Comparison of ENCODE assay signal across 19 cellular contexts in genomic region chr6:46635462-46635861, GRCh38. TPM values are rescaled to one million over a fixed set of nuclear protein-coding genes. Genes with fewer than 3 reads are reported as not detected.
DNase-seq lines count a peak whose midpoint lies in the region; ATAC-seq and TF ChIP-seq lines count a peak whose summit lies in the region.
"Had no signal": no experiment of that assay in that cellular context is flagged by ENCODE, and none has a peak within 500 bp of the region (broad histone marks: within the 10 kb centered on the region; RNA-seq: fewer than 3 reads in every experiment).

No MANE protein-coding gene starts in this region.

- H3K27ac Mint-ChIP-seq in memory B cell = no peak overlapping the region
- H3K27ac Mint-ChIP-seq: CD4-positive, CD25-positive, alpha-beta regulatory T cell; CD8-positive, alpha-beta T cell had no signal

- no TSS peak for BruUV-seq in OCI-LY7 (replicated peaks; lab: Mats Ljungman, UMichigan)

- H4K20me1 ChIP-seq in OCI-LY7 (ENCODE audit: insufficient read depth, low read length) = no peaks in the 10 kb centered on the region

- H3K4me2 ChIP-seq in OCI-LY7 (ENCODE audit: low read length) = peak overlapping the region; percentile 88

- peaks cover 98% of the 10 kb centered on the region for H3K4me1 ChIP-seq in OCI-LY7 (ENCODE audit: insufficient read depth, low read length, poor library complexity, severe bottlenecking)
- no peaks in the 10 kb centered on the region for H3K4me1 ChIP-seq in body of pancreas
- no peaks in the 10 kb centered on the region for H3K4me1 ChIP-seq in gastrocnemius medialis

- in situ Hi-C loops in gastrocnemius medialis (cut with MboI; ENCODE audit: low sequenced_read_pairs in 4 of 4) = loop anchor here in 2 of 4 donors (25.0 kb wide), 2 partner anchors 423 to 573 kb away; no protein-coding TSS in a partner anchor

- intact Hi-C loops in OCI-LY7 (cut with micrococcal nuclease; ENCODE audit: unreplicated experiment) (loop anchor here (1.0 to 10.0 kb wide), 5 partner anchors 8 to 842 kb away; partner anchors contain the start of gene CD2AP), body of pancreas (cut with DNase I) (no loop called here), gastrocnemius medialis (cut with DNase I; ENCODE audit: low total_unique reads) (no loop called here)

- DNase-seq in OCI-LY7 (ENCODE audit: low spot score) (peak; percentile 87), memory B cell (ENCODE audit: low spot score in 2 of 2) (no peak), body of pancreas (no peak), mesenteric fat pad (ENCODE audit: low spot score) (no peak), gastrocnemius medialis (no peak)
- DNase-seq: C1 segment of cervical spinal cord; CD4-positive, CD25-positive, alpha-beta regulatory T cell; CD8-positive, alpha-beta T cell; DMS 273 treated with DMSO at 0.1 percent for 48 hours; DMS79; GF-D8; GM23248; H7; HCEC 1CT had no signal

- no peaks in the 10 kb centered on the region for H3K27me3 ChIP-seq in body of pancreas
- H3K27me3 ChIP-seq in gastrocnemius medialis = no peaks in the 10 kb centered on the region

- H3K4me3 ChIP-seq in OCI-LY7 (ENCODE audit: low read depth, low read length, poor library complexity, severe bottlenecking) (peak overlapping the region; percentile 66), body of pancreas (no peak overlapping the region), gastrocnemius medialis (no peak overlapping the region)
- H3K4me3 ChIP-seq: GM23248 had no signal

- H3K9me3 ChIP-seq in OCI-LY7 (ENCODE audit: low read length) = no peaks in the 10 kb centered on the region
- no peaks in the 10 kb centered on the region for H3K9me3 ChIP-seq in body of pancreas
- no peaks in the 10 kb centered on the region for H3K9me3 ChIP-seq in gastrocnemius medialis

- peaks cover 58% of the 10 kb centered on the region; the same call in 1 of the 2 replicates for H3K79me2 ChIP-seq in OCI-LY7 (ENCODE audit: insufficient read depth, low read depth, low read length)

- CTCF ChIA-PET in OCI-LY7 (lab: Charles Lee; ENCODE audit: unreplicated experiment) = no interaction called here

- H3K4me3 Mint-ChIP-seq in memory B cell = no peak overlapping the region
- H3K4me3 Mint-ChIP-seq: CD4-positive, CD25-positive, alpha-beta regulatory T cell; CD8-positive, alpha-beta T cell had no signal

- H3K36me3 Mint-ChIP-seq in memory B cell = no peaks in the 10 kb centered on the region
- H3K36me3 Mint-ChIP-seq: CD4-positive, CD25-positive, alpha-beta regulatory T cell; CD8-positive, alpha-beta T cell had no signal

- POLR2A ChIA-PET in OCI-LY7 (lab: Charles Lee) = interaction anchor here (0.7 to 4.5 kb wide), 7 partner anchors 11 to 106 kb away, joined by 3 to 31 read pairs (median 3); no protein-coding TSS in a partner anchor

- H3K9me3 Mint-ChIP-seq in memory B cell = no peaks in the 10 kb centered on the region
- H3K9me3 Mint-ChIP-seq: CD4-positive, CD25-positive, alpha-beta regulatory T cell; CD8-positive, alpha-beta T cell had no signal

- TF ChIP-seq POLR2A in body of pancreas (IDR thresholded peaks at IDR 0.05) (no peak), gastrocnemius medialis (IDR thresholded peaks at IDR 0.05) (no peak)

- no peak overlapping the region for H2AFZ ChIP-seq in OCI-LY7 (ENCODE audit: low read length)
- H2AFZ ChIP-seq: GM23248 had no signal

- H3K27ac ChIP-seq in OCI-LY7 (ENCODE audit: low read depth, low read length, poor library complexity, severe bottlenecking) (peak overlapping the region; percentile 97), body of pancreas (no peak overlapping the region), gastrocnemius medialis (no peak overlapping the region)
- H3K27ac ChIP-seq: GM23248 had no signal

- H3K27me3 Mint-ChIP-seq in memory B cell = peaks cover 17% of the 10 kb centered on the region
- H3K27me3 Mint-ChIP-seq: CD4-positive, CD25-positive, alpha-beta regulatory T cell had no signal

- 94 to 100% methylated on average over 6 of the region's 6 CpGs for WGBS in body of pancreas, 2 donors

- H3K9me2 ChIP-seq in OCI-LY7 (ENCODE audit: insufficient read depth, low read length) = no peaks in the 10 kb centered on the region

- peaks cover 39% of the 10 kb centered on the region for H3K36me3 ChIP-seq in OCI-LY7 (ENCODE audit: insufficient read depth, low read length)
- no peaks in the 10 kb centered on the region for H3K36me3 ChIP-seq in body of pancreas (replicated peaks in 1 of 2; ENCODE audit: insufficient read depth in 1 of 2, low read depth in 2 of 2)
- H3K36me3 ChIP-seq in gastrocnemius medialis = no peaks in the 10 kb centered on the region

- peaks cover 10% of the 10 kb centered on the region for H3K4me1 Mint-ChIP-seq in memory B cell
- H3K4me1 Mint-ChIP-seq: CD4-positive, CD25-positive, alpha-beta regulatory T cell had no signal

- peak; percentile 41 for ATAC-seq in GM18868 (IDR thresholded peaks at IDR 0.05; ENCODE audit: unreplicated experiment)
- peak; percentile 67 for ATAC-seq in memory B cell (ENCODE audit: low read depth)
- no peak for ATAC-seq in body of pancreas
- no peak for ATAC-seq in gastrocnemius medialis
- ATAC-seq: CD8-positive, alpha-beta T cell had no signal

- TF ChIP-seq CTCF in OCI-LY7 (conservative IDR thresholded peaks at IDR 0.05; ENCODE audit: low read length) (no peak), body of pancreas (IDR thresholded peaks at IDR 0.05) (no peak), gastrocnemius medialis (IDR thresholded peaks at IDR 0.05 in 4 of 5, conservative IDR thresholded peaks at IDR 0.05 in 1 of 5) (no peak)

RNA-seq across cellular contexts. Expression of gene CYP39A1, which starts 17.2 kb away (rescaled TPM):
- 13.4 and 15.4 TPM in 2 replicates for total RNA-seq in OCI-LY7 (2014; rRNA removed; shearing (Covaris generic))
- total RNA-seq in OCI-LY7 (2022) (22.6 and 24.5 TPM in 2 replicates), body of pancreas (1 to 10 TPM; 6.0 to 6.3 TPM), mesenteric fat pad (1.1 TPM), gastrocnemius medialis (1 to 10 TPM in 2 of 4 donors, under 1 TPM in 2; 0.24 to 3.8 (median 1.0) TPM)
- total RNA-seq: A172; A673; CD4-positive, CD25-positive, alpha-beta regulatory T cell; CD8-positive, alpha-beta T cell; G401; GM23248 had no signal

RNA-seq across cellular contexts. Expression of gene SLC25A27, which starts 17.3 kb away (rescaled TPM):
- total RNA-seq in OCI-LY7 (2014; rRNA removed; shearing (Covaris generic)) = 155 and 175 TPM in 2 replicates
- total RNA-seq in OCI-LY7 (2022) = 157 and 203 TPM in 2 replicates
- 10 to 100 TPM; 24.1 to 36.8 TPM for total RNA-seq in body of pancreas
- 12.9 TPM for total RNA-seq in mesenteric fat pad
- 10 to 100 TPM in 1 of 4 donors, 1 to 10 TPM in 2, under 1 TPM in 1; 0.56 to 24.2 (median 6.5) TPM for total RNA-seq in gastrocnemius medialis
- total RNA-seq: G401 had no signal

RNA-seq across cellular contexts. Expression of gene TDRD6, which starts 52.2 kb away (rescaled TPM):
- 3.5 and 4.6 TPM in 2 replicates for total RNA-seq in OCI-LY7 (2014; rRNA removed; shearing (Covaris generic))
- total RNA-seq in OCI-LY7 (2022) (4.0 and 4.5 TPM in 2 replicates), body of pancreas (under 1 TPM; 0.66 to 0.78 TPM), mesenteric fat pad (0.58 TPM), gastrocnemius medialis (1 to 10 TPM in 1 of 4 donors, under 1 TPM in 3; 0.03 to 1.7 (median 0.07) TPM)
- total RNA-seq: A172; A673; CD4-positive, CD25-positive, alpha-beta regulatory T cell; CD8-positive, alpha-beta T cell; Daoy; G401; GM23248; H7 had no signal

Comparison
In these comparisons a context has a peak if more than half of its experiments do, and no peak if none do; other contexts are left out.
1. ATAC-seq: peak in GM18868 (single experiment) and memory B cell (single experiment); none in body of pancreas (single experiment) and gastrocnemius medialis (0 of 2).
2. RNA of gene SLC25A27, which starts 17.3 kb away (total RNA-seq): 155 to 203 TPM in OCI-LY7; 24.1 to 36.8 TPM in body of pancreas, 12.9 TPM in mesenteric fat pad (single experiment) and 0.56 to 24.2 TPM in gastrocnemius medialis; every median in the first group is over 4 times any median in the second.